ENCODE assay signal across 1 cellular context in the genomic region with DNA sequence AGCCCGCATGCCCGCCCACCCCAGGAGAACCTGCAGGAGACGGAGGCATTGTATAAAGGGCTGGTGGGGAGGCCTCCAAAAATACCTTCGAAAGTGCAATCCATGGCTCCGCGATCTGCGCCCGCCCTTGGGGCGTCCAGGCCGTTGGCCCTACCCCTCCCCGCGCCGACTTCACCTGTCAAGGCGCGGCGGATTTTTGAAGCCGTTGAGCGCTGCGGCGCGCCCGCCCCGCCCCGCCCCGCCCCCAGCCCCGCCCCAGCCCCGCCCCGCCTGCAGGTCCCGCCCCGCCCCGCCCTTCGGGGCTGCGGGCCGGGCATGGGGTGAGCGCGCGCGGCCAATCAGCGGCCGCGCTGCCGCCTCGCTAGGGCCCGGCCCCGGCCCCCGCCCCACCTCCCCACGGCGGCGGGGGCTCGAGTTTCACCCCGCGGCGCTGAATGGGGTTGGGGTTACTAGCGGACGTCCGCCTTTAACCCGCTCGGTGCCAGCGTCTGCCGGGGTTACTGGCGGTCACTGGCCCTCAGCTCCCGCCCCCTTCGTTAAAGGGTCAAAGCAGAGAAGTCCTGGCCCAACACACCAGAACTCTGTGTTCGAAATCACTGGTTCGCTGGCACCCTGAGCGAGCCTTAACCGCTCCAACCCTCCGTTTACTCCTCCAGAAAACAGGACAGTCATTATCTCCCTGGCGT.
A peak's percentile ranks its signal among the peaks of the same experiment; 100 is the strongest.
TF ChIP-seq lines count a peak whose summit lies in the region.

No MANE protein-coding gene starts in this region.

TF ChIP-seq in HepG2, 621 proteins besides CTCF, POLR2A, EP300 and RAD21 (continued from another document and continues in another):
- 0 out of 2 replicates have a peak, but pooled peaks have one; percentile 33 for TF ChIP-seq REPIN1 (CRISPR knock-in tag; IDR thresholded peaks at IDR 0.05; ENCODE audit: borderline replicate concordance, low read depth)
- no peak for TF ChIP-seq STAG1 (CRISPR knock-in tag; IDR thresholded peaks at IDR 0.05)
- no peak for TF ChIP-seq SMAD9 (CRISPR knock-in tag; IDR thresholded peaks at IDR 0.05)
- no peak for TF ChIP-seq ZBTB37 (CRISPR knock-in tag; IDR thresholded peaks at IDR 0.05)
- TF ChIP-seq PHB2 (IDR thresholded peaks at IDR 0.05; ENCODE audit: partially characterized antibody): no peak
- no peak for TF ChIP-seq GMEB2 (CRISPR knock-in tag; IDR thresholded peaks at IDR 0.05; ENCODE audit: low read depth)
- no peak for TF ChIP-seq ZNF800 (CRISPR knock-in tag; IDR thresholded peaks at IDR 0.05)
- TF ChIP-seq ZNF543 (CRISPR knock-in tag; IDR thresholded peaks at IDR 0.05): no peak
- 0 out of 2 replicates have a peak, but pooled peaks have one; percentile 34 for TF ChIP-seq NR2F6 (IDR thresholded peaks at IDR 0.05)
- TF ChIP-seq NR2F6 (CRISPR knock-in tag; IDR thresholded peaks at IDR 0.05): peak; percentile 64; the same call in 1 of the 2 replicates
- TF ChIP-seq MED8 (CRISPR knock-in tag; IDR thresholded peaks at IDR 0.05; ENCODE audit: insufficient replicate concordance): peak; percentile 17
- TF ChIP-seq ZNF605 (CRISPR knock-in tag; IDR thresholded peaks at IDR 0.05): no peak
- no peak for TF ChIP-seq NCOA1 (CRISPR knock-in tag; IDR thresholded peaks at IDR 0.05)
- TF ChIP-seq SMAD1 (CRISPR knock-in tag; IDR thresholded peaks at IDR 0.05; ENCODE audit: borderline replicate concordance, low read depth): no peak
- no peak for TF ChIP-seq FIP1L1 (IDR thresholded peaks at IDR 0.05; ENCODE audit: borderline replicate concordance, insufficient read depth, low read depth, low read length)
- TF ChIP-seq ZNF496 (CRISPR knock-in tag; IDR thresholded peaks at IDR 0.05; ENCODE audit: insufficient replicate concordance): no peak
- 0 out of 2 replicates have a peak, but pooled peaks have one; percentile 13 for TF ChIP-seq ZNF33B (CRISPR knock-in tag; IDR thresholded peaks at IDR 0.05)
- TF ChIP-seq, protein P1, sequence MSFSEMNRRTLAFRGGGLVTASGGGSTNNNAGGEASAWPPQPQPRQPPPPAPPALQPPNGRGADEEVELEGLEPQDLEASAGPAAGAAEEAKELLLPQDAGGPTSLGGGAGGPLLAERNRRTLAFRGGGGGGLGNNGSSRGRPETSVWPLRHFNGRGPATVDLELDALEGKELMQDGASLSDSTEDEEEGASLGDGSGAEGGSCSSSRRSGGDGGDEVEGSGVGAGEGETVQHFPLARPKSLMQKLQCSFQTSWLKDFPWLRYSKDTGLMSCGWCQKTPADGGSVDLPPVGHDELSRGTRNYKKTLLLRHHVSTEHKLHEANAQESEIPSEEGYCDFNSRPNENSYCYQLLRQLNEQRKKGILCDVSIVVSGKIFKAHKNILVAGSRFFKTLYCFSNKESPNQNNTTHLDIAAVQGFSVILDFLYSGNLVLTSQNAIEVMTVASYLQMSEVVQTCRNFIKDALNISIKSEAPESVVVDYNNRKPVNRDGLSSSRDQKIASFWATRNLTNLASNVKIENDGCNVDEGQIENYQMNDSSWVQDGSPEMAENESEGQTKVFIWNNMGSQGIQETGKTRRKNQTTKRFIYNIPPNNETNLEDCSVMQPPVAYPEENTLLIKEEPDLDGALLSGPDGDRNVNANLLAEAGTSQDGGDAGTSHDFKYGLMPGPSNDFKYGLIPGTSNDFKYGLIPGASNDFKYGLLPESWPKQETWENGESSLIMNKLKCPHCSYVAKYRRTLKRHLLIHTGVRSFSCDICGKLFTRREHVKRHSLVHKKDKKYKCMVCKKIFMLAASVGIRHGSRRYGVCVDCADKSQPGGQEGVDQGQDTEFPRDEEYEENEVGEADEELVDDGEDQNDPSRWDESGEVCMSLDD (CRISPR knock-in tag; IDR thresholded peaks at IDR 0.05; ENCODE audit: borderline replicate concordance): 0 out of 2 replicates have a peak, but pooled peaks have one; percentile 48
- TF ChIP-seq THAP11 (CRISPR knock-in tag; IDR thresholded peaks at IDR 0.05): peak; percentile 36; the same call in 1 of the 2 replicates
- TF ChIP-seq HOXA5 (CRISPR knock-in tag; IDR thresholded peaks at IDR 0.05): 0 out of 2 replicates have a peak, but pooled peaks have one; percentile 34
- no peak for TF ChIP-seq ZNF354B (CRISPR knock-in tag; IDR thresholded peaks at IDR 0.05)
- no peak for TF ChIP-seq ZC3H13 (CRISPR knock-in tag; IDR thresholded peaks at IDR 0.05)
- TF ChIP-seq ZNF350 (CRISPR knock-in tag; IDR thresholded peaks at IDR 0.05; ENCODE audit: borderline replicate concordance, low read depth): no peak
- TF ChIP-seq, protein P2, sequence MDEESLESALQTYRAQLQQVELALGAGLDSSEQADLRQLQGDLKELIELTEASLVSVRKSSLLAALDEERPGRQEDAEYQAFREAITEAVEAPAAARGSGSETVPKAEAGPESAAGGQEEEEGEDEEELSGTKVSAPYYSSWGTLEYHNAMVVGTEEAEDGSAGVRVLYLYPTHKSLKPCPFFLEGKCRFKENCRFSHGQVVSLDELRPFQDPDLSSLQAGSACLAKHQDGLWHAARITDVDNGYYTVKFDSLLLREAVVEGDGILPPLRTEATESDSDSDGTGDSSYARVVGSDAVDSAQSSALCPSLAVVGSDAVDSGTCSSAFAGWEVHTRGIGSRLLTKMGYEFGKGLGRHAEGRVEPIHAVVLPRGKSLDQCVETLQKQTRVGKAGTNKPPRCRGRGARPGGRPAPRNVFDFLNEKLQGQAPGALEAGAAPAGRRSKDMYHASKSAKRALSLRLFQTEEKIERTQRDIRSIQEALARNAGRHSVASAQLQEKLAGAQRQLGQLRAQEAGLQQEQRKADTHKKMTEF (CRISPR knock-in tag; IDR thresholded peaks at IDR 0.05): no peak
- TF ChIP-seq MTF1 (CRISPR knock-in tag; IDR thresholded peaks at IDR 0.05): no peak
- no peak for TF ChIP-seq ZNF253 (CRISPR knock-in tag; IDR thresholded peaks at IDR 0.05; ENCODE audit: borderline replicate concordance)
- no peak for TF ChIP-seq ESRRA (CRISPR knock-in tag; IDR thresholded peaks at IDR 0.05; ENCODE audit: low read depth)
- TF ChIP-seq, protein P3, sequence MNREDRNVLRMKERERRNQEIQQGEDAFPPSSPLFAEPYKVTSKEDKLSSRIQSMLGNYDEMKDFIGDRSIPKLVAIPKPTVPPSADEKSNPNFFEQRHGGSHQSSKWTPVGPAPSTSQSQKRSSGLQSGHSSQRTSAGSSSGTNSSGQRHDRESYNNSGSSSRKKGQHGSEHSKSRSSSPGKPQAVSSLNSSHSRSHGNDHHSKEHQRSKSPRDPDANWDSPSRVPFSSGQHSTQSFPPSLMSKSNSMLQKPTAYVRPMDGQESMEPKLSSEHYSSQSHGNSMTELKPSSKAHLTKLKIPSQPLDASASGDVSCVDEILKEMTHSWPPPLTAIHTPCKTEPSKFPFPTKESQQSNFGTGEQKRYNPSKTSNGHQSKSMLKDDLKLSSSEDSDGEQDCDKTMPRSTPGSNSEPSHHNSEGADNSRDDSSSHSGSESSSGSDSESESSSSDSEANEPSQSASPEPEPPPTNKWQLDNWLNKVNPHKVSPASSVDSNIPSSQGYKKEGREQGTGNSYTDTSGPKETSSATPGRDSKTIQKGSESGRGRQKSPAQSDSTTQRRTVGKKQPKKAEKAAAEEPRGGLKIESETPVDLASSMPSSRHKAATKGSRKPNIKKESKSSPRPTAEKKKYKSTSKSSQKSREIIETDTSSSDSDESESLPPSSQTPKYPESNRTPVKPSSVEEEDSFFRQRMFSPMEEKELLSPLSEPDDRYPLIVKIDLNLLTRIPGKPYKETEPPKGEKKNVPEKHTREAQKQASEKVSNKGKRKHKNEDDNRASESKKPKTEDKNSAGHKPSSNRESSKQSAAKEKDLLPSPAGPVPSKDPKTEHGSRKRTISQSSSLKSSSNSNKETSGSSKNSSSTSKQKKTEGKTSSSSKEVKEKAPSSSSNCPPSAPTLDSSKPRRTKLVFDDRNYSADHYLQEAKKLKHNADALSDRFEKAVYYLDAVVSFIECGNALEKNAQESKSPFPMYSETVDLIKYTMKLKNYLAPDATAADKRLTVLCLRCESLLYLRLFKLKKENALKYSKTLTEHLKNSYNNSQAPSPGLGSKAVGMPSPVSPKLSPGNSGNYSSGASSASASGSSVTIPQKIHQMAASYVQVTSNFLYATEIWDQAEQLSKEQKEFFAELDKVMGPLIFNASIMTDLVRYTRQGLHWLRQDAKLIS (CRISPR knock-in tag; IDR thresholded peaks at IDR 0.05): no peak
- no peak for TF ChIP-seq SRF (IDR thresholded peaks at IDR 0.05; ENCODE audit: low read depth, low read length)
- TF ChIP-seq SKIL (CRISPR knock-in tag; IDR thresholded peaks at IDR 0.05; ENCODE audit: borderline replicate concordance): peak; percentile 85
- TF ChIP-seq, protein P4, sequence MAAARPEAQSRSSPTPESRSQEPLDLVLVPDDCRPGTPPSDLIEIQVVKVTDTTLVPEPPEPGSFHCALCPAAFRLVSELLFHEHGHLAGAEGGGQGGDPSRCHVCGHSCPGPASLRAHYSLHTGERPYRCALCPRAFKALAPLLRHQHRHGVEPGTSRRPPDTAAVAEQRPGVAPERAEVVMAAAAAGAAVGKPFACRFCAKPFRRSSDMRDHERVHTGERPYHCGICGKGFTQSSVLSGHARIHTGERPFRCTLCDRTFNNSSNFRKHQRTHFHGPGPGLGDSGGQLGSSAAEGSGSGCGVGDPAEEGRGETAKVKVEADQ (CRISPR knock-in tag; IDR thresholded peaks at IDR 0.05; ENCODE audit: borderline replicate concordance): no peak
- TF ChIP-seq, protein P5, sequence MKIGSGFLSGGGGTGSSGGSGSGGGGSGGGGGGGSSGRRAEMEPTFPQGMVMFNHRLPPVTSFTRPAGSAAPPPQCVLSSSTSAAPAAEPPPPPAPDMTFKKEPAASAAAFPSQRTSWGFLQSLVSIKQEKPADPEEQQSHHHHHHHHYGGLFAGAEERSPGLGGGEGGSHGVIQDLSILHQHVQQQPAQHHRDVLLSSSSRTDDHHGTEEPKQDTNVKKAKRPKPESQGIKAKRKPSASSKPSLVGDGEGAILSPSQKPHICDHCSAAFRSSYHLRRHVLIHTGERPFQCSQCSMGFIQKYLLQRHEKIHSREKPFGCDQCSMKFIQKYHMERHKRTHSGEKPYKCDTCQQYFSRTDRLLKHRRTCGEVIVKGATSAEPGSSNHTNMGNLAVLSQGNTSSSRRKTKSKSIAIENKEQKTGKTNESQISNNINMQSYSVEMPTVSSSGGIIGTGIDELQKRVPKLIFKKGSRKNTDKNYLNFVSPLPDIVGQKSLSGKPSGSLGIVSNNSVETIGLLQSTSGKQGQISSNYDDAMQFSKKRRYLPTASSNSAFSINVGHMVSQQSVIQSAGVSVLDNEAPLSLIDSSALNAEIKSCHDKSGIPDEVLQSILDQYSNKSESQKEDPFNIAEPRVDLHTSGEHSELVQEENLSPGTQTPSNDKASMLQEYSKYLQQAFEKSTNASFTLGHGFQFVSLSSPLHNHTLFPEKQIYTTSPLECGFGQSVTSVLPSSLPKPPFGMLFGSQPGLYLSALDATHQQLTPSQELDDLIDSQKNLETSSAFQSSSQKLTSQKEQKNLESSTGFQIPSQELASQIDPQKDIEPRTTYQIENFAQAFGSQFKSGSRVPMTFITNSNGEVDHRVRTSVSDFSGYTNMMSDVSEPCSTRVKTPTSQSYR (CRISPR knock-in tag; IDR thresholded peaks at IDR 0.05; ENCODE audit: borderline replicate concordance): 0 out of 2 replicates have a peak, but pooled peaks have one; percentile 18
